1 cellular context compared by ENCODE assay signal in genomic region chr16:67426950-67427349, GRCh38.
TF ChIP-seq lines count a peak whose summit lies in the region.

No MANE protein-coding gene starts in this region.

TF ChIP-seq in H1, 55 proteins besides CTCF, POLR2A, EP300 and RAD21:
- TF ChIP-seq JUN (IDR thresholded peaks at IDR 0.05; ENCODE audit: low read depth, low read length) (no peak), ATF3 (IDR thresholded peaks at IDR 0.05; ENCODE audit: insufficient read depth, low read depth, low read length) (no peak), E2F6 (IDR thresholded peaks at IDR 0.05) (no peak)
TF ChIP-seq in H1: peak in this region for 0.
